In the genomic region with DNA sequence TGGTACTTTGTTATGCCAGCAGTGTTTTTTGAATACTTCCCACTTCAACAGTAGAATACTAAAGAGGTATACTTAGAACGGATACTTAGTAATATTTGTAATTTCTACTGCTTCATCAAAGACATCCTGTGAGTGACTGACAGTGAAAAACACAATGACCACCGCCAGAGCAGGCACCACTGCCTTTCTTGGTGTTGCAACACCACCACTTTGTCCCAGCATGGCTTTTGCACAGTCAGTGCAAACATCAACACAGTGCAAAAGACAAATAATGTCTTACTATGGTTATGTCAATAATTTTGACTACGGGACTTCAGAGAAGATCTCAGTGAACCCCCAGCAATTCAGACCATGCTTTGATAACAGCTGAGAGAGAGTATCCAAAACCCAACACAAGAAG, we compare ENCODE assay signal across 1 cellular context.
TF ChIP-seq lines count a peak whose summit lies in the region.

No MANE protein-coding gene starts in this region.

TF ChIP-seq in HepG2, 621 proteins besides CTCF, POLR2A, EP300 and RAD21 (continued from another document and continues in another):
- TF ChIP-seq, protein P1, sequence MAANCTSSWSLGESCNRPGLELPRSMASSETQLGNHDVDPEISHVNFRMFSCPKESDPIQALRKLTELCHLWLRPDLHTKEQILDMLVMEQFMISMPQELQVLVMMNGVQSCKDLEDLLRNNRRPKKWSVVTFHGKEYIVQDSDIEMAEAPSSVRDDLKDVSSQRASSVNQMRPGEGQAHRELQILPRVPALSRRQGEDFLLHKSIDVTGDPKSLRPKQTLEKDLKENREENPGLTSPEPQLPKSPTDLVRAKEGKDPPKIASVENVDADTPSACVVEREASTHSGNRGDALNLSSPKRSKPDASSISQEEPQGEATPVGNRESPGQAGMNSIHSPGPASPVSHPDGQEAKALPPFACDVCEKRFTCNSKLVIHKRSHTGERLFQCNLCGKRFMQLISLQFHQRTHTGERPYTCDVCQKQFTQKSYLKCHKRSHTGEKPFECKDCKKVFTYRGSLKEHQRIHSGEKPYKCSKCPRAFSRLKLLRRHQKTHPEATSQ (CRISPR knock-in tag; IDR thresholded peaks at IDR 0.05; ENCODE audit: borderline replicate concordance), result no peak
- TF ChIP-seq PAF1 (CRISPR knock-in tag; IDR thresholded peaks at IDR 0.05) (no peak), ZFY (CRISPR knock-in tag; IDR thresholded peaks at IDR 0.05) (no peak), PHB2 (IDR thresholded peaks at IDR 0.05; ENCODE audit: partially characterized antibody) (no peak), THAP11 (CRISPR knock-in tag; IDR thresholded peaks at IDR 0.05) (peak; percentile 60), ZNF30 (CRISPR knock-in tag; IDR thresholded peaks at IDR 0.05) (no peak), KDM5A (IDR thresholded peaks at IDR 0.05; ENCODE audit: borderline replicate concordance, low read length) (no peak), ZNF850 (CRISPR knock-in tag; conservative IDR thresholded peaks at IDR 0.05) (no peak), ZNF281 (CRISPR knock-in tag; IDR thresholded peaks at IDR 0.05; ENCODE audit: borderline replicate concordance) (peak; percentile 65; the same call in 1 of the 2 replicates), ZSCAN30 (CRISPR knock-in tag; IDR thresholded peaks at IDR 0.05) (no peak), ZNF407 (CRISPR knock-in tag; IDR thresholded peaks at IDR 0.05; ENCODE audit: not compliant biosample characterization) (no peak), THYN1 (CRISPR knock-in tag; IDR thresholded peaks at IDR 0.05; ENCODE audit: borderline replicate concordance, low read depth) (no peak), ZNF460 (CRISPR knock-in tag; IDR thresholded peaks at IDR 0.05; ENCODE audit: borderline replicate concordance) (no peak), ZNF749 (CRISPR knock-in tag; IDR thresholded peaks at IDR 0.05; ENCODE audit: borderline replicate concordance) (no peak), FOXP1 (IDR thresholded peaks at IDR 0.05) (no peak), FOXP1 (CRISPR knock-in tag; IDR thresholded peaks at IDR 0.05) (peak; percentile 91), TCF7L2 (IDR thresholded peaks at IDR 0.05; ENCODE audit: low read depth, low read length) (no peak; the same call in 1 of the 2 replicates), NR2F1 (CRISPR knock-in tag; IDR thresholded peaks at IDR 0.05) (no peak), RELA (CRISPR knock-in tag; IDR thresholded peaks at IDR 0.05) (no peak), KDM6A (CRISPR knock-in tag; IDR thresholded peaks at IDR 0.05; ENCODE audit: low read depth) (0 out of 2 replicates have a peak, but pooled peaks have one; percentile 16), MTA1 (CRISPR knock-in tag; IDR thresholded peaks at IDR 0.05; ENCODE audit: borderline replicate concordance) (no peak), BHLHE40 (IDR thresholded peaks at IDR 0.05; ENCODE audit: low read length) (peak; percentile 47; the same call in 1 of the 2 replicates), RFX5 (IDR thresholded peaks at IDR 0.05; ENCODE audit: low read depth, low read length) (no peak), SIN3B (IDR thresholded peaks at IDR 0.05; ENCODE audit: low read length) (no peak), NFE2L2 (IDR thresholded peaks at IDR 0.05; ENCODE audit: low read length) (no peak), TIGD3 (CRISPR knock-in tag; IDR thresholded peaks at IDR 0.05; ENCODE audit: borderline replicate concordance) (no peak), TMF1 (CRISPR knock-in tag; IDR thresholded peaks at IDR 0.05; ENCODE audit: low read depth) (no peak), CEBPG (CRISPR knock-in tag; IDR thresholded peaks at IDR 0.05) (peak; percentile 98), ELK4 (CRISPR knock-in tag; IDR thresholded peaks at IDR 0.05; ENCODE audit: borderline replicate concordance) (no peak)
- TF ChIP-seq, protein P2, sequence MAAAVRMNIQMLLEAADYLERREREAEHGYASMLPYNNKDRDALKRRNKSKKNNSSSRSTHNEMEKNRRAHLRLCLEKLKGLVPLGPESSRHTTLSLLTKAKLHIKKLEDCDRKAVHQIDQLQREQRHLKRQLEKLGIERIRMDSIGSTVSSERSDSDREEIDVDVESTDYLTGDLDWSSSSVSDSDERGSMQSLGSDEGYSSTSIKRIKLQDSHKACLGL (CRISPR knock-in tag; IDR thresholded peaks at IDR 0.05), result no peak
- TF ChIP-seq, protein P3, sequence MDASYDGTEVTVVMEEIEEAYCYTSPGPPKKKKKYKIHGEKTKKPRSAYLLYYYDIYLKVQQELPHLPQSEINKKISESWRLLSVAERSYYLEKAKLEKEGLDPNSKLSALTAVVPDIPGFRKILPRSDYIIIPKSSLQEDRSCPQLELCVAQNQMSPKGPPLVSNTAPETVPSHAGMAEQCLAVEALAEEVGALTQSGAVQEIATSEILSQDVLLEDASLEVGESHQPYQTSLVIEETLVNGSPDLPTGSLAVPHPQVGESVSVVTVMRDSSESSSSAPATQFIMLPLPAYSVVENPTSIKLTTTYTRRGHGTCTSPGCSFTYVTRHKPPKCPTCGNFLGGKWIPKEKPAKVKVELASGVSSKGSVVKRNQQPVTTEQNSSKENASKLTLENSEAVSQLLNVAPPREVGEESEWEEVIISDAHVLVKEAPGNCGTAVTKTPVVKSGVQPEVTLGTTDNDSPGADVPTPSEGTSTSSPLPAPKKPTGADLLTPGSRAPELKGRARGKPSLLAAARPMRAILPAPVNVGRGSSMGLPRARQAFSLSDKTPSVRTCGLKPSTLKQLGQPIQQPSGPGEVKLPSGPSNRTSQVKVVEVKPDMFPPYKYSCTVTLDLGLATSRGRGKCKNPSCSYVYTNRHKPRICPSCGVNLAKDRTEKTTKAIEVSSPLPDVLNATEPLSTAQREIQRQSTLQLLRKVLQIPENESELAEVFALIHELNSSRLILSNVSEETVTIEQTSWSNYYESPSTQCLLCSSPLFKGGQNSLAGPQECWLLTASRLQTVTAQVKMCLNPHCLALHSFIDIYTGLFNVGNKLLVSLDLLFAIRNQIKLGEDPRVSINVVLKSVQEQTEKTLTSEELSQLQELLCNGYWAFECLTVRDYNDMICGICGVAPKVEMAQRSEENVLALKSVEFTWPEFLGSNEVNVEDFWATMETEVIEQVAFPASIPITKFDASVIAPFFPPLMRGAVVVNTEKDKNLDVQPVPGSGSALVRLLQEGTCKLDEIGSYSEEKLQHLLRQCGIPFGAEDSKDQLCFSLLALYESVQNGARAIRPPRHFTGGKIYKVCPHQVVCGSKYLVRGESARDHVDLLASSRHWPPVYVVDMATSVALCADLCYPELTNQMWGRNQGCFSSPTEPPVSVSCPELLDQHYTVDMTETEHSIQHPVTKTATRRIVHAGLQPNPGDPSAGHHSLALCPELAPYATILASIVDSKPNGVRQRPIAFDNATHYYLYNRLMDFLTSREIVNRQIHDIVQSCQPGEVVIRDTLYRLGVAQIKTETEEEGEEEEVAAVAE (CRISPR knock-in tag; IDR thresholded peaks at IDR 0.05; ENCODE audit: borderline replicate concordance), result no peak
- TF ChIP-seq, protein P4, sequence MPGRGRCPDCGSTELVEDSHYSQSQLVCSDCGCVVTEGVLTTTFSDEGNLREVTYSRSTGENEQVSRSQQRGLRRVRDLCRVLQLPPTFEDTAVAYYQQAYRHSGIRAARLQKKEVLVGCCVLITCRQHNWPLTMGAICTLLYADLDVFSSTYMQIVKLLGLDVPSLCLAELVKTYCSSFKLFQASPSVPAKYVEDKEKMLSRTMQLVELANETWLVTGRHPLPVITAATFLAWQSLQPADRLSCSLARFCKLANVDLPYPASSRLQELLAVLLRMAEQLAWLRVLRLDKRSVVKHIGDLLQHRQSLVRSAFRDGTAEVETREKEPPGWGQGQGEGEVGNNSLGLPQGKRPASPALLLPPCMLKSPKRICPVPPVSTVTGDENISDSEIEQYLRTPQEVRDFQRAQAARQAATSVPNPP (CRISPR knock-in tag; IDR thresholded peaks at IDR 0.05), result no peak
- TF ChIP-seq, protein P5, sequence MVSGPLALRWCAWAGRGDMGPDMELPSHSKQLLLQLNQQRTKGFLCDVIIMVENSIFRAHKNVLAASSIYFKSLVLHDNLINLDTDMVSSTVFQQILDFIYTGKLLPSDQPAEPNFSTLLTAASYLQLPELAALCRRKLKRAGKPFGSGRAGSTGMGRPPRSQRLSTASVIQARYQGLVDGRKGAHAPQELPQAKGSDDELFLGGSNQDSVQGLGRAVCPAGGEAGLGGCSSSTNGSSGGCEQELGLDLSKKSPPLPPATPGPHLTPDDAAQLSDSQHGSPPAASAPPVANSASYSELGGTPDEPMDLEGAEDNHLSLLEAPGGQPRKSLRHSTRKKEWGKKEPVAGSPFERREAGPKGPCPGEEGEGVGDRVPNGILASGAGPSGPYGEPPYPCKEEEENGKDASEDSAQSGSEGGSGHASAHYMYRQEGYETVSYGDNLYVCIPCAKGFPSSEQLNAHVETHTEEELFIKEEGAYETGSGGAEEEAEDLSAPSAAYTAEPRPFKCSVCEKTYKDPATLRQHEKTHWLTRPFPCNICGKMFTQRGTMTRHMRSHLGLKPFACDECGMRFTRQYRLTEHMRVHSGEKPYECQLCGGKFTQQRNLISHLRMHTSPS (CRISPR knock-in tag; IDR thresholded peaks at IDR 0.05; ENCODE audit: low read depth), result no peak
